Comparison of ENCODE assay signal across 8 cellular contexts in the genomic region with DNA sequence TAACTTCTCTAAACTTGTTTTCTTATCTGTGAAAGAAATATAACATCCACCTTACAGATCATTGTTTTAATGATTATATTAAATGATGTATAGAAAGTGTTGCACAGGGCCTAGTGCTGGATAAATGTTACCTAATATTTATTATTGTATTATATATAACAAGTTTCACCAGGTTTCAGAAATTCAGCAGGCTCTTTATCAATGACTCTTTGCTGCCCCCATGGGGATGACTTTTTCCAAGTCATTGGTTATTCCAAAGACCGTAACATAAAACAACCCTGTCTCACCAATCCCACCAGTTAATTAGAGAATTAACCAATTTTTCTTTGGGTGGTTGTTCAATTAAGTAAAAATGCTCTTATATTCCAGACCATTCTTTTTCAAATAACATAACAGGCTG. TPM values are rescaled to one million over a fixed set of nuclear protein-coding genes. Genes with fewer than 3 reads are reported as not detected.
DNase-seq lines count a peak whose midpoint lies in the region; ATAC-seq, FAIRE-seq and TF ChIP-seq lines count a peak whose summit lies in the region.

No MANE protein-coding gene starts in this region.

- DNase-seq in AG04450 (ENCODE audit: low read depth, low spot score) (no peak), G401 (ENCODE audit: low spot score) (peak; percentile 27), NCI-H460 (ENCODE audit: extremely low read depth, low read depth) (peak; percentile 64), ascending aorta (ENCODE audit: low spot score in 2 of 2) (no peak), keratinocyte (ENCODE audit: low read depth, low spot score) (no peak), 8988T (no peak)

- peak; percentile 66 for TF ChIP-seq CTCF in AG04450 (IDR thresholded peaks at IDR 0.05; ENCODE audit: low read depth, low read length)
- peak in 2 of 3 experiments; percentile 13 to 32 for TF ChIP-seq CTCF in ascending aorta (IDR thresholded peaks at IDR 0.05)
- TF ChIP-seq CTCF in keratinocyte (optimal IDR thresholded peaks at IDR 0.05 in 1 of 3, IDR thresholded peaks at IDR 0.05 in 1 of 3, conservative IDR thresholded peaks at IDR 0.05 in 1 of 3; ENCODE audit: extremely low read depth in 1 of 3, insufficient read depth in 2 of 3, low read length in 3 of 3) = peak; percentile 18 to 30 (median 22)

- no peaks in the 10 kb centered on the region for H4K20me1 ChIP-seq in keratinocyte (ENCODE audit: control insufficient read depth, extremely low read depth, insufficient read depth, low read length)

- in situ Hi-C loops in G401 (cut with HindIII; ENCODE audit: low sequenced_read_pairs) = loop anchor here (10.0 kb wide), 1 partner anchor 95 kb away; a partner anchor contains a TSS

- CTCF ChIA-PET in AG04450 (lab: Charles Lee) = interaction anchor here (1.2 to 5.7 kb wide), 6 partner anchors 26 to 243 kb away, joined by 3 to 87 read pairs (median 8); a partner anchor contains a TSS

- H3K4me1 ChIP-seq in ascending aorta = no peaks in the 10 kb centered on the region
- H3K4me1 ChIP-seq in keratinocyte (ENCODE audit: control insufficient read depth, extremely low read depth, insufficient read depth, low read length) = no peaks in the 10 kb centered on the region

- no peak overlapping the region for H3K9ac ChIP-seq in keratinocyte (ENCODE audit: control insufficient read depth, extremely low read depth, insufficient read depth, low read length)

- ATAC-seq in HG02884 (IDR thresholded peaks at IDR 0.05; ENCODE audit: unreplicated experiment) (no peak), GM21367 (IDR thresholded peaks at IDR 0.05; ENCODE audit: unreplicated experiment) (no peak)

- POLR2A ChIA-PET in AG04450 (lab: Yijun Ruan, JAX) = no interaction called here

- H3K9me1 ChIP-seq in keratinocyte (ENCODE audit: control insufficient read depth, extremely low read depth, insufficient read depth, low read length) = no peaks in the 10 kb centered on the region

- H3K36me3 ChIP-seq in ascending aorta = no peaks in the 10 kb centered on the region
- no peaks in the 10 kb centered on the region for H3K36me3 ChIP-seq in keratinocyte (ENCODE audit: control insufficient read depth in 2 of 2, extremely low read depth in 1 of 2, insufficient read depth in 2 of 2, low read length in 2 of 2)

- dilution Hi-C loops in keratinocyte (cut with MboI; ENCODE audit: extremely low pct_ligation_motif_present, low sequenced_read_pairs) = no loop called here

- no peak for FAIRE-seq in keratinocyte (lab: Jason Lieb, UNC)

- intact Hi-C loops in ascending aorta (cut with DNase I) = no loop called here

- H3K4me2 ChIP-seq in keratinocyte (ENCODE audit: control insufficient read depth, extremely low read depth, insufficient read depth, low read depth, low read length) = no peak overlapping the region

- no peak overlapping the region for H2AFZ ChIP-seq in keratinocyte (ENCODE audit: control insufficient read depth, low read length)

- H3K27ac ChIP-seq in AG04450 (ENCODE audit: low read depth, low read length) (no peak overlapping the region), ascending aorta (no peak overlapping the region), keratinocyte (ENCODE audit: control insufficient read depth, insufficient read depth, low read length) (no peak overlapping the region)

- peaks cover 7% of the 10 kb centered on the region for H3K79me2 ChIP-seq in keratinocyte (ENCODE audit: control insufficient read depth, insufficient read depth, low read length)

- H3K4me3 ChIP-seq in AG04450 (ENCODE audit: low read depth, low read length) (no peak overlapping the region), ascending aorta (no peak overlapping the region), keratinocyte (ENCODE audit: control insufficient read depth in 2 of 3, extremely low read depth in 1 of 3, insufficient read depth in 2 of 3, low read depth in 1 of 3, low read length in 3 of 3) (no peak overlapping the region)

- no peaks in the 10 kb centered on the region for H3K27me3 ChIP-seq in AG04450 (ENCODE audit: control insufficient read depth, insufficient read depth, low read length)
- no peaks in the 10 kb centered on the region for H3K27me3 ChIP-seq in ascending aorta
- no peaks in the 10 kb centered on the region for H3K27me3 ChIP-seq in keratinocyte (ENCODE audit: control insufficient read depth, extremely low read depth, insufficient read depth, low read length)

- H3K9me3 ChIP-seq in AG04450 (ENCODE audit: control insufficient read depth, insufficient read depth, low read length) = no peaks in the 10 kb centered on the region
- H3K9me3 ChIP-seq in ascending aorta = no peaks in the 10 kb centered on the region
- H3K9me3 ChIP-seq in keratinocyte (ENCODE audit: control insufficient read depth, low read depth, low read length) = no peaks in the 10 kb centered on the region

RNA-seq across cellular contexts. Expression of a gene that starts 7.3 kb away (rescaled TPM):
- polyA plus RNA-seq in AG04450 (2011; rRNA removed) (34.9 and 38.0 TPM in 2 replicates), keratinocyte (29.3 to 49.9 TPM (median 33.0 TPM) in 3 replicates)
- polyA minus RNA-seq in AG04450 (2011; rRNA and poly(A)+ RNA removed) = 56.3 and 84.7 TPM in 2 replicates
- 22.9 and 48.1 TPM in 2 replicates for total RNA-seq in G401 (2014; rRNA removed; shearing (Covaris generic))
- total RNA-seq in NCI-H460 (2014; rRNA removed; shearing (Covaris generic)) = 34.2 and 36.2 TPM in 2 replicates
- polyA plus RNA-seq in NCI-H460 (2014; cell fraction: nucleus; rRNA removed) = 27.3 and 30.8 TPM in 2 replicates
- 27.8 TPM for total RNA-seq in ascending aorta
- polyA plus RNA-seq in keratinocyte (2011; ENCODE audit: low read depth) = 12.3 TPM
- 31.7 and 34.5 TPM in 2 replicates for polyA plus RNA-seq in keratinocyte (2011; cell fraction: cytosol; rRNA removed)
- polyA plus RNA-seq in keratinocyte (2011; cell fraction: nucleus; rRNA removed) = 39.3 and 44.9 TPM in 2 replicates
- polyA plus RNA-seq in keratinocyte (2012; ENCODE audit: low replicate concordance) = 22.6 and 31.4 TPM in 2 replicates
- polyA minus RNA-seq in keratinocyte = 56.7 to 81.1 TPM (median 72.0 TPM) in 3 replicates
- 30.9 TPM for polyA minus RNA-seq in keratinocyte (2011; cell fraction: cytosol; rRNA and poly(A)+ RNA removed)
- polyA minus RNA-seq in keratinocyte (2011; cell fraction: nucleus; rRNA and poly(A)+ RNA removed) = 18.1 and 25.4 TPM in 2 replicates

RNA-seq across cellular contexts. Expression of a gene that starts 14.0 kb away (rescaled TPM):
- polyA plus RNA-seq in AG04450 (2011; rRNA removed) (129 and 146 TPM in 2 replicates), keratinocyte (72.9 to 86.4 TPM (median 80.6 TPM) in 3 replicates)
- polyA minus RNA-seq in AG04450 (2011; rRNA and poly(A)+ RNA removed) = 59.6 and 86.5 TPM in 2 replicates
- total RNA-seq in G401 (2014; rRNA removed; shearing (Covaris generic)) = 70.8 and 72.9 TPM in 2 replicates
- total RNA-seq in NCI-H460 (2014; rRNA removed; shearing (Covaris generic)) = 124 and 143 TPM in 2 replicates
- polyA plus RNA-seq in NCI-H460 (2014; cell fraction: nucleus; rRNA removed) = 57.8 and 61.0 TPM in 2 replicates
- 3.3 TPM for total RNA-seq in ascending aorta
- 24.9 TPM for polyA plus RNA-seq in keratinocyte (2011; ENCODE audit: low read depth)
- polyA plus RNA-seq in keratinocyte (2011; cell fraction: cytosol; rRNA removed) = 87.9 and 110 TPM in 2 replicates
- polyA plus RNA-seq in keratinocyte (2011; cell fraction: nucleus; rRNA removed) = 37.7 and 50.6 TPM in 2 replicates
- polyA plus RNA-seq in keratinocyte (2012; ENCODE audit: low replicate concordance) = 64.4 and 65.1 TPM in 2 replicates
- polyA minus RNA-seq in keratinocyte = 6.1 to 54.3 TPM (median 49.7 TPM) in 3 replicates
- polyA minus RNA-seq in keratinocyte (2011; cell fraction: cytosol; rRNA and poly(A)+ RNA removed) = 43.9 TPM
- polyA minus RNA-seq in keratinocyte (2011; cell fraction: nucleus; rRNA and poly(A)+ RNA removed) = 12.0 and 13.8 TPM in 2 replicates

RNA-seq across cellular contexts. Expression of a gene that starts 19.5 kb away (rescaled TPM):
- polyA plus RNA-seq in AG04450 (2011; rRNA removed) (15.4 and 16.2 TPM in 2 replicates), keratinocyte (9.5 to 14.4 TPM (median 9.8 TPM) in 3 replicates)
- 10.7 and 14.8 TPM in 2 replicates for polyA minus RNA-seq in AG04450 (2011; rRNA and poly(A)+ RNA removed)
- total RNA-seq in G401 (2014; rRNA removed; shearing (Covaris generic)) = 3.3 and 8.3 TPM in 2 replicates
- 17.7 and 18.8 TPM in 2 replicates for total RNA-seq in NCI-H460 (2014; rRNA removed; shearing (Covaris generic))
- polyA plus RNA-seq in NCI-H460 (2014; cell fraction: nucleus; rRNA removed) = 24.2 and 43.8 TPM in 2 replicates
- 31.9 TPM for total RNA-seq in ascending aorta
- polyA plus RNA-seq in keratinocyte (2011; ENCODE audit: low read depth) = 5.4 TPM
- 11.9 and 14.4 TPM in 2 replicates for polyA plus RNA-seq in keratinocyte (2011; cell fraction: cytosol; rRNA removed)
- 30.3 and 30.6 TPM in 2 replicates for polyA plus RNA-seq in keratinocyte (2011; cell fraction: nucleus; rRNA removed)
- polyA plus RNA-seq in keratinocyte (2012; ENCODE audit: low replicate concordance) = 10.0 and 14.9 TPM in 2 replicates
- 8.5 to 13.6 TPM (median 12.1 TPM) in 3 replicates for polyA minus RNA-seq in keratinocyte
- 13.6 TPM for polyA minus RNA-seq in keratinocyte (2011; cell fraction: cytosol; rRNA and poly(A)+ RNA removed)
- polyA minus RNA-seq in keratinocyte (2011; cell fraction: nucleus; rRNA and poly(A)+ RNA removed) = 4.3 and 7.6 TPM in 2 replicates

RNA-seq across cellular contexts. Expression of a gene that starts 21.9 kb away (rescaled TPM):
- polyA plus RNA-seq in AG04450 (2011; rRNA removed) (19.2 and 24.3 TPM in 2 replicates), keratinocyte (22.9 to 51.0 TPM (median 27.6 TPM) in 3 replicates)
- 29.3 and 41.0 TPM in 2 replicates for polyA minus RNA-seq in AG04450 (2011; rRNA and poly(A)+ RNA removed)
- 19.4 and 22.3 TPM in 2 replicates for total RNA-seq in G401 (2014; rRNA removed; shearing (Covaris generic))
- total RNA-seq in NCI-H460 (2014; rRNA removed; shearing (Covaris generic)) = 44.3 and 60.6 TPM in 2 replicates
- polyA plus RNA-seq in NCI-H460 (2014; cell fraction: nucleus; rRNA removed) = 110 and 114 TPM in 2 replicates
- 44.9 TPM for total RNA-seq in ascending aorta
- 24.7 TPM for polyA plus RNA-seq in keratinocyte (2011; ENCODE audit: low read depth)
- polyA plus RNA-seq in keratinocyte (2011; cell fraction: cytosol; rRNA removed) = 24.3 and 34.8 TPM in 2 replicates
- polyA plus RNA-seq in keratinocyte (2011; cell fraction: nucleus; rRNA removed) = 71.9 and 77.7 TPM in 2 replicates
- 41.7 and 50.3 TPM in 2 replicates for polyA plus RNA-seq in keratinocyte (2012; ENCODE audit: low replicate concordance)
- 28.3 to 68.5 TPM (median 38.7 TPM) in 3 replicates for polyA minus RNA-seq in keratinocyte
- 17.3 TPM for polyA minus RNA-seq in keratinocyte (2011; cell fraction: cytosol; rRNA and poly(A)+ RNA removed)
- 20.2 and 27.1 TPM in 2 replicates for polyA minus RNA-seq in keratinocyte (2011; cell fraction: nucleus; rRNA and poly(A)+ RNA removed)

RNA-seq across cellular contexts. Expression of a gene that starts 21.9 kb away (rescaled TPM):
- polyA plus RNA-seq in AG04450 (2011; rRNA removed) (84.2 and 101 TPM in 2 replicates), keratinocyte (106 to 228 TPM (median 184 TPM) in 3 replicates)
- polyA minus RNA-seq in AG04450 (2011; rRNA and poly(A)+ RNA removed) = 24.9 and 30.8 TPM in 2 replicates
- total RNA-seq in G401 (2014; rRNA removed; shearing (Covaris generic)) = 17.5 and 20.8 TPM in 2 replicates
- total RNA-seq in NCI-H460 (2014; rRNA removed; shearing (Covaris generic)) = 186 and 200 TPM in 2 replicates
- 95.4 and 177 TPM in 2 replicates for polyA plus RNA-seq in NCI-H460 (2014; cell fraction: nucleus; rRNA removed)
- total RNA-seq in ascending aorta = 16.3 TPM
- polyA plus RNA-seq in keratinocyte (2011; ENCODE audit: low read depth) = 260 TPM
- 137 and 187 TPM in 2 replicates for polyA plus RNA-seq in keratinocyte (2011; cell fraction: cytosol; rRNA removed)
- 63.9 and 100 TPM in 2 replicates for polyA plus RNA-seq in keratinocyte (2011; cell fraction: nucleus; rRNA removed)
- 213 and 232 TPM in 2 replicates for polyA plus RNA-seq in keratinocyte (2012; ENCODE audit: low replicate concordance)
- polyA minus RNA-seq in keratinocyte = 12.6 to 31.6 TPM (median 18.4 TPM) in 3 replicates
- 52.6 TPM for polyA minus RNA-seq in keratinocyte (2011; cell fraction: cytosol; rRNA and poly(A)+ RNA removed)
- polyA minus RNA-seq in keratinocyte (2011; cell fraction: nucleus; rRNA and poly(A)+ RNA removed) = 6.5 and 12.3 TPM in 2 replicates

Comparison
In these comparisons a context has a peak if more than half of its experiments do, and no peak if none do; other contexts are left out.
1. DNase-seq: peak in G401 (single experiment) and NCI-H460 (single experiment); none in AG04450 (single experiment), ascending aorta (0 of 2), keratinocyte (single experiment) and 8988T (single experiment).
2. RNA of a gene that starts 14.0 kb away (total RNA-seq): 124 to 143 TPM in NCI-H460 and 70.8 to 72.9 TPM in G401; 3.3 TPM in ascending aorta (single experiment); every median in the first group is over 10 times any median in the second.
3. Peak in every context shown above with its lines, with median percentiles within 50 percentile points of each other: CTCF ChIP-seq.